In the genomic region with DNA sequence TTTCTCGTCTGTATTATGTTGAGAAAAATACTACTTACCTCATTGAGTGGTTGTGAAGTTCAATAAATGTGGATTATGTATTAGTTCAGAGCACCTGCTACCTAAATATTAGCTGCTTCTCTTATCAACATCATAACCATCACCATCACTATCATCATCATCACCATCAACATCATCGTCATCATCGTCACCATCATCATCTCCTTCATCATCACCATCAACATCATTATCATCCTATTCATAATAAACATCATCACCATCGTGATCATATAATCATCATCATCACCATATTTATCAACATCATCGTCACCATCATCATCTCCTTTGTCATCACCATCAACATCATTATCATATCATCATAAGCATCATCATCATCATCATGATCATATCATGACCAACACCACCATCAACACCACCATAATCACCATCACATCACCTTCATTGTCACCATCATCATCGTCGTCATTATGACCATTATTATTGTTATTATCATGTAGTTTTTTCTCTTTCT, we compare ENCODE assay signal across 3 cellular contexts.
TF ChIP-seq lines count a peak whose summit lies in the region.

No MANE protein-coding gene starts in this region.

TF ChIP-seq in HepG2, 621 proteins besides CTCF, POLR2A, EP300 and RAD21:
- TF ChIP-seq CREB1 (IDR thresholded peaks at IDR 0.05) (peak; percentile 98), CREB1 (CRISPR knock-in tag; IDR thresholded peaks at IDR 0.05) (no peak)
- TF ChIP-seq, protein P1, sequence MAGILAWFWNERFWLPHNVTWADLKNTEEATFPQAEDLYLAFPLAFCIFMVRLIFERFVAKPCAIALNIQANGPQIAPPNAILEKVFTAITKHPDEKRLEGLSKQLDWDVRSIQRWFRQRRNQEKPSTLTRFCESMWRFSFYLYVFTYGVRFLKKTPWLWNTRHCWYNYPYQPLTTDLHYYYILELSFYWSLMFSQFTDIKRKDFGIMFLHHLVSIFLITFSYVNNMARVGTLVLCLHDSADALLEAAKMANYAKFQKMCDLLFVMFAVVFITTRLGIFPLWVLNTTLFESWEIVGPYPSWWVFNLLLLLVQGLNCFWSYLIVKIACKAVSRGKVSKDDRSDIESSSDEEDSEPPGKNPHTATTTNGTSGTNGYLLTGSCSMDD (CRISPR knock-in tag; IDR thresholded peaks at IDR 0.05) = no peak

TF ChIP-seq in HEK293, 187 proteins besides CTCF, POLR2A, EP300 and RAD21:
- TF ChIP-seq ZNF513 (tag by site-specific recombination; IDR thresholded peaks at IDR 0.05) (peak; percentile 93), ZNF114 (tag by site-specific recombination; IDR thresholded peaks at IDR 0.05) (0 out of 2 replicates have a peak, but pooled peaks have one; percentile 48), ZNF433 (tag by site-specific recombination; IDR thresholded peaks at IDR 0.05; ENCODE audit: low read depth) (no peak)
- TF ChIP-seq, protein P2, sequence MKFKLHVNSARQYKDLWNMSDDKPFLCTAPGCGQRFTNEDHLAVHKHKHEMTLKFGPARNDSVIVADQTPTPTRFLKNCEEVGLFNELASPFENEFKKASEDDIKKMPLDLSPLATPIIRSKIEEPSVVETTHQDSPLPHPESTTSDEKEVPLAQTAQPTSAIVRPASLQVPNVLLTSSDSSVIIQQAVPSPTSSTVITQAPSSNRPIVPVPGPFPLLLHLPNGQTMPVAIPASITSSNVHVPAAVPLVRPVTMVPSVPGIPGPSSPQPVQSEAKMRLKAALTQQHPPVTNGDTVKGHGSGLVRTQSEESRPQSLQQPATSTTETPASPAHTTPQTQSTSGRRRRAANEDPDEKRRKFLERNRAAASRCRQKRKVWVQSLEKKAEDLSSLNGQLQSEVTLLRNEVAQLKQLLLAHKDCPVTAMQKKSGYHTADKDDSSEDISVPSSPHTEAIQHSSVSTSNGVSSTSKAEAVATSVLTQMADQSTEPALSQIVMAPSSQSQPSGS (tag by site-specific recombination; IDR thresholded peaks at IDR 0.05; ENCODE audit: low read depth) = peak; percentile 69

TF ChIP-seq in K562, 482 proteins besides CTCF, POLR2A, EP300 and RAD21:
- no peak for TF ChIP-seq KDM2B (CRISPR knock-in tag; IDR thresholded peaks at IDR 0.05)
- no peak for TF ChIP-seq ATF1 (CRISPR knock-in tag; IDR thresholded peaks at IDR 0.05)
- peak; percentile 51; the same call in 1 of the 2 replicates for TF ChIP-seq ATF1 (tag; IDR thresholded peaks at IDR 0.05)
- TF ChIP-seq NR2F6 (CRISPR knock-in tag; IDR thresholded peaks at IDR 0.05) = no peak
